In genomic region chr19:16896913-16897571, GRCh38 we compare ENCODE assay signal across 8 cellular contexts. TPM values are rescaled to one million over a fixed set of nuclear protein-coding genes. Genes with fewer than 3 reads are reported as not detected.
DNase-seq lines count a peak whose midpoint lies in the region; TF ChIP-seq lines count a peak whose summit lies in the region.

No MANE protein-coding gene starts in this region.

- peak overlapping the region; percentile 54 to 61 for H3K27ac ChIP-seq in liver (ENCODE audit: low read depth in 1 of 2, low read length in 2 of 2)

- peaks cover 0 to 6% (median 4%) of the 10 kb centered on the region in 4 donors for H3K4me1 ChIP-seq in liver (ENCODE audit: control insufficient read depth in 4 of 4, insufficient read depth in 4 of 4, low read length in 3 of 4)

- in situ Hi-C loops in Caki2 (cut with HindIII; ENCODE audit: low pct_unique_long_range_greater_than_20kb, low sequenced_read_pairs) = no loop called here

- WGBS in liver = 5% methylated on average over 46 of the region's 46 CpGs

- H3K36me3 ChIP-seq in H7 (replicated peaks; ENCODE audit: control insufficient read depth, insufficient read depth, low read length) = no peaks in the 10 kb centered on the region
- H3K36me3 ChIP-seq in liver (ENCODE audit: control insufficient read depth in 4 of 4, insufficient read depth in 3 of 4, low read depth in 1 of 4, low read length in 3 of 4) = no peaks in the 10 kb centered on the region

- peak overlapping the region; percentile 67 for H3K4me3 ChIP-seq in H7 (ENCODE audit: insufficient read depth, low read depth, low read length)
- H3K4me3 ChIP-seq in liver (ENCODE audit: low read depth in 1 of 3, low read length in 3 of 3) = peak overlapping the region in 1 of 3 donors; percentile 46

- peak; percentile 89 for DNase-seq in Caki2 (ENCODE audit: low read depth)
- peak; percentile 100 for DNase-seq in H7
- peak; percentile 14 for DNase-seq in NCI-H2171 (lab: John Stamatoyannopoulos, UW)
- peak; percentile 42 to 52 for DNase-seq in activated CD4-positive, alpha-beta T cell treated with anti-CD3 and anti-CD28 coated beads, Interleukin-2, amount 50 U/mL, for 4 hours
- DNase-seq in dermis microvascular lymphatic vessel endothelial cell (ENCODE audit: low read depth in 2 of 2) = peak; percentile 95 to 99
- DNase-seq in stimulated activated CD4-positive, alpha-beta T cell treated with anti-CD3 and anti-CD28 coated beads, Interleukin-2, amount 100 ng/mL, for 4 hours (ENCODE audit: low read depth) = peak; percentile 22
- DNase-seq in DMS153 treated with DMSO at 0.1 percent for 48 hours (lab: John Stamatoyannopoulos, UW; ENCODE audit: unreplicated experiment) = no peak

- no peaks in the 10 kb centered on the region for H3K9me3 ChIP-seq in liver (ENCODE audit: control insufficient read depth in 4 of 4, low read length in 3 of 4)

- TF ChIP-seq RAD21 in liver (IDR thresholded peaks at IDR 0.05) = no peak

- H3K9ac ChIP-seq in liver (ENCODE audit: low read depth in 1 of 2, low read length in 2 of 2) = no peak overlapping the region

- no peak for TF ChIP-seq CTCF in liver (IDR thresholded peaks at IDR 0.05; ENCODE audit: low read depth, low read length, missing input control)

- peaks cover 19% of the 10 kb centered on the region for H3K27me3 ChIP-seq in H7 (ENCODE audit: control insufficient read depth, insufficient read depth, low read length)
- H3K27me3 ChIP-seq in liver (ENCODE audit: control insufficient read depth in 4 of 4, insufficient read depth in 4 of 4, low read length in 3 of 4) = peaks cover 0 to 3% (median under 1%) of the 10 kb centered on the region in 4 donors

TF ChIP-seq in liver, 16 proteins besides CTCF, POLR2A, EP300 and RAD21:
- TF ChIP-seq RXRA (IDR thresholded peaks at IDR 0.05) (no peak), REST (IDR thresholded peaks at IDR 0.05) (no peak), EGR1 (IDR thresholded peaks at IDR 0.05; ENCODE audit: low read depth in 2 of 2) (no peak), HNF4G (IDR thresholded peaks at IDR 0.05) (no peak), NR2F2 (IDR thresholded peaks at IDR 0.05) (no peak), HNF4A (conservative IDR thresholded peaks at IDR 0.05) (no peak), SP1 (IDR thresholded peaks at IDR 0.05) (no peak), FOXA2 (IDR thresholded peaks at IDR 0.05) (no peak), JUND (IDR thresholded peaks at IDR 0.05) (no peak), FOXA1 (IDR thresholded peaks at IDR 0.05) (no peak), TAF1 (conservative IDR thresholded peaks at IDR 0.05) (no peak), YY1 (IDR thresholded peaks at IDR 0.05) (no peak), GABPA (IDR thresholded peaks at IDR 0.05 in 1 of 2, conservative IDR thresholded peaks at IDR 0.05 in 1 of 2) (no peak)
- TF ChIP-seq, protein P1, sequence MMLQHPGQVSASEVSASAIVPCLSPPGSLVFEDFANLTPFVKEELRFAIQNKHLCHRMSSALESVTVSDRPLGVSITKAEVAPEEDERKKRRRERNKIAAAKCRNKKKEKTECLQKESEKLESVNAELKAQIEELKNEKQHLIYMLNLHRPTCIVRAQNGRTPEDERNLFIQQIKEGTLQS (IDR thresholded peaks at IDR 0.05) = no peak
- TF ChIP-seq, protein P2, sequence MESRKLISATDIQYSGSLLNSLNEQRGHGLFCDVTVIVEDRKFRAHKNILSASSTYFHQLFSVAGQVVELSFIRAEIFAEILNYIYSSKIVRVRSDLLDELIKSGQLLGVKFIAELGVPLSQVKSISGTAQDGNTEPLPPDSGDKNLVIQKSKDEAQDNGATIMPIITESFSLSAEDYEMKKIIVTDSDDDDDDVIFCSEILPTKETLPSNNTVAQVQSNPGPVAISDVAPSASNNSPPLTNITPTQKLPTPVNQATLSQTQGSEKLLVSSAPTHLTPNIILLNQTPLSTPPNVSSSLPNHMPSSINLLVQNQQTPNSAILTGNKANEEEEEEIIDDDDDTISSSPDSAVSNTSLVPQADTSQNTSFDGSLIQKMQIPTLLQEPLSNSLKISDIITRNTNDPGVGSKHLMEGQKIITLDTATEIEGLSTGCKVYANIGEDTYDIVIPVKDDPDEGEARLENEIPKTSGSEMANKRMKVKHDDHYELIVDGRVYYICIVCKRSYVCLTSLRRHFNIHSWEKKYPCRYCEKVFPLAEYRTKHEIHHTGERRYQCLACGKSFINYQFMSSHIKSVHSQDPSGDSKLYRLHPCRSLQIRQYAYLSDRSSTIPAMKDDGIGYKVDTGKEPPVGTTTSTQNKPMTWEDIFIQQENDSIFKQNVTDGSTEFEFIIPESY (IDR thresholded peaks at IDR 0.05) = no peak
- TF ChIP-seq, protein P3, sequence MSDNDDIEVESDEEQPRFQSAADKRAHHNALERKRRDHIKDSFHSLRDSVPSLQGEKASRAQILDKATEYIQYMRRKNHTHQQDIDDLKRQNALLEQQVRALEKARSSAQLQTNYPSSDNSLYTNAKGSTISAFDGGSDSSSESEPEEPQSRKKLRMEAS (IDR thresholded peaks at IDR 0.05) = no peak

RNA-seq across cellular contexts. Expression of gene F2RL3, which starts 8.2 kb away (rescaled TPM):
- 2.3 and 5.0 TPM in 2 replicates for total RNA-seq in Caki2 (2014; rRNA removed; shearing (Covaris generic); ENCODE audit: low replicate concordance)
- not detected in 2 replicates for total RNA-seq in H7 (2014; rRNA removed; shearing (Covaris generic))
- total RNA-seq in dermis microvascular lymphatic vessel endothelial cell (2.6 and 13.9 TPM in 2 replicates), liver (1 to 10 TPM in 1 of 2 donors, under 1 TPM in 1; 0.08 to 1.6 TPM)
- under 1 TPM; 0.18 to 0.22 TPM for polyA plus RNA-seq in liver
